Comparison of ENCODE assay signal across 1 cellular context in genomic region chr17:73278049-73278464, GRCh38.
TF ChIP-seq lines count a peak whose summit lies in the region.

No MANE protein-coding gene starts in this region.

TF ChIP-seq in HepG2, 621 proteins besides CTCF, POLR2A, EP300 and RAD21 (continued from another document and continues in another):
- TF ChIP-seq GMEB2 (CRISPR knock-in tag; IDR thresholded peaks at IDR 0.05; ENCODE audit: low read depth) (no peak), SKI (IDR thresholded peaks at IDR 0.05; ENCODE audit: partially characterized antibody) (peak; percentile 80), ZNF292 (CRISPR knock-in tag; IDR thresholded peaks at IDR 0.05; ENCODE audit: borderline replicate concordance, low read depth) (peak; percentile 63; the same call in 1 of the 2 replicates), NR2F2 (IDR thresholded peaks at IDR 0.05; ENCODE audit: borderline replicate concordance, low read depth) (peak; percentile 48; the same call in 1 of the 2 replicates), ELF1 (CRISPR knock-in tag; IDR thresholded peaks at IDR 0.05) (no peak), ATF5 (CRISPR knock-in tag; IDR thresholded peaks at IDR 0.05; ENCODE audit: low read depth) (no peak), FOXJ3 (CRISPR knock-in tag; IDR thresholded peaks at IDR 0.05; ENCODE audit: borderline replicate concordance) (peak; percentile 83; the same call in 1 of the 2 replicates), NRL (CRISPR knock-in tag; IDR thresholded peaks at IDR 0.05; ENCODE audit: borderline replicate concordance) (no peak), ZNF768 (CRISPR knock-in tag; IDR thresholded peaks at IDR 0.05) (no peak), KAT7 (CRISPR knock-in tag; IDR thresholded peaks at IDR 0.05; ENCODE audit: borderline replicate concordance) (no peak; the same call in 1 of the 2 replicates), TOPORS (CRISPR knock-in tag; IDR thresholded peaks at IDR 0.05) (no peak), MAX (IDR thresholded peaks at IDR 0.05) (peak; percentile 54), SPEN (CRISPR knock-in tag; IDR thresholded peaks at IDR 0.05; ENCODE audit: low read depth) (peak; percentile 53; the same call in 1 of the 2 replicates), ZNF512 (CRISPR knock-in tag; IDR thresholded peaks at IDR 0.05) (no peak), ZKSCAN1 (IDR thresholded peaks at IDR 0.05; ENCODE audit: low read length) (peak; percentile 75), ZNF652 (CRISPR knock-in tag; IDR thresholded peaks at IDR 0.05; ENCODE audit: borderline replicate concordance, low read depth) (no peak), GPN1 (CRISPR knock-in tag; IDR thresholded peaks at IDR 0.05; ENCODE audit: borderline replicate concordance) (no peak), ETV6 (CRISPR knock-in tag; conservative IDR thresholded peaks at IDR 0.05) (no peak), ZNF792 (CRISPR knock-in tag; IDR thresholded peaks at IDR 0.05) (no peak; the same call in 1 of the 2 replicates), ZNF7 (CRISPR knock-in tag; IDR thresholded peaks at IDR 0.05) (no peak), ESRRA (CRISPR knock-in tag; IDR thresholded peaks at IDR 0.05; ENCODE audit: low read depth) (no peak), EZH2 (conservative IDR thresholded peaks at IDR 0.05; ENCODE audit: low read depth, low read length) (no peak), CCDC6 (CRISPR knock-in tag; IDR thresholded peaks at IDR 0.05) (no peak), SOX13 (IDR thresholded peaks at IDR 0.05) (peak; percentile 88), SOX13 (CRISPR knock-in tag; conservative IDR thresholded peaks at IDR 0.05 in 1 of 2, IDR thresholded peaks at IDR 0.05 in 1 of 2) (peak in 1 of 2 experiments; percentile 97; a peak in 2 of 4 replicates), HNRNPK (IDR thresholded peaks at IDR 0.05; ENCODE audit: low read depth, low read length, poor library complexity, severe bottlenecking) (no peak), ZFP36L1 (CRISPR knock-in tag; IDR thresholded peaks at IDR 0.05) (peak; percentile 69; the same call in 1 of the 2 replicates), ZBTB3 (CRISPR knock-in tag; IDR thresholded peaks at IDR 0.05; ENCODE audit: borderline replicate concordance, low read depth) (no peak), NR3C1 (CRISPR knock-in tag; IDR thresholded peaks at IDR 0.05) (no peak), MBNL3 (CRISPR knock-in tag; conservative IDR thresholded peaks at IDR 0.05) (no peak), AKNA (CRISPR knock-in tag; IDR thresholded peaks at IDR 0.05; ENCODE audit: borderline replicate concordance) (no peak), NR2F1 (CRISPR knock-in tag; IDR thresholded peaks at IDR 0.05) (no peak), ZNF552 (CRISPR knock-in tag; IDR thresholded peaks at IDR 0.05; ENCODE audit: borderline replicate concordance) (no peak), XBP1 (CRISPR knock-in tag; IDR thresholded peaks at IDR 0.05) (no peak), HMGXB4 (CRISPR knock-in tag; IDR thresholded peaks at IDR 0.05; ENCODE audit: borderline replicate concordance in 1 of 2, low read depth in 1 of 2) (0 out of 4 replicates have a peak, but pooled peaks of 1 of the 2 experiments have one; percentile 36), EED (CRISPR knock-in tag; IDR thresholded peaks at IDR 0.05) (no peak), SAFB2 (CRISPR knock-in tag; IDR thresholded peaks at IDR 0.05; ENCODE audit: borderline replicate concordance, low read depth) (no peak), REXO4 (CRISPR knock-in tag; IDR thresholded peaks at IDR 0.05; ENCODE audit: borderline replicate concordance) (no peak), ZBTB26 (CRISPR knock-in tag; IDR thresholded peaks at IDR 0.05; ENCODE audit: borderline replicate concordance) (no peak), ELF4 (CRISPR knock-in tag; IDR thresholded peaks at IDR 0.05; ENCODE audit: borderline replicate concordance) (0 out of 2 replicates have a peak, but pooled peaks have one; percentile 37), ZNF567 (CRISPR knock-in tag; IDR thresholded peaks at IDR 0.05; ENCODE audit: borderline replicate concordance) (no peak), ZFP41 (CRISPR knock-in tag; IDR thresholded peaks at IDR 0.05; ENCODE audit: borderline replicate concordance) (no peak), ZNF335 (CRISPR knock-in tag; IDR thresholded peaks at IDR 0.05) (no peak)
- TF ChIP-seq, protein P1, sequence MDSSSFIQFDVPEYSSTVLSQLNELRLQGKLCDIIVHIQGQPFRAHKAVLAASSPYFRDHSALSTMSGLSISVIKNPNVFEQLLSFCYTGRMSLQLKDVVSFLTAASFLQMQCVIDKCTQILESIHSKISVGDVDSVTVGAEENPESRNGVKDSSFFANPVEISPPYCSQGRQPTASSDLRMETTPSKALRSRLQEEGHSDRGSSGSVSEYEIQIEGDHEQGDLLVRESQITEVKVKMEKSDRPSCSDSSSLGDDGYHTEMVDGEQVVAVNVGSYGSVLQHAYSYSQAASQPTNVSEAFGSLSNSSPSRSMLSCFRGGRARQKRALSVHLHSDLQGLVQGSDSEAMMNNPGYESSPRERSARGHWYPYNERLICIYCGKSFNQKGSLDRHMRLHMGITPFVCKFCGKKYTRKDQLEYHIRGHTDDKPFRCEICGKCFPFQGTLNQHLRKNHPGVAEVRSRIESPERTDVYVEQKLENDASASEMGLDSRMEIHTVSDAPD (CRISPR knock-in tag; IDR thresholded peaks at IDR 0.05): no peak; the same call in 1 of the 2 replicates
- TF ChIP-seq, protein P2, sequence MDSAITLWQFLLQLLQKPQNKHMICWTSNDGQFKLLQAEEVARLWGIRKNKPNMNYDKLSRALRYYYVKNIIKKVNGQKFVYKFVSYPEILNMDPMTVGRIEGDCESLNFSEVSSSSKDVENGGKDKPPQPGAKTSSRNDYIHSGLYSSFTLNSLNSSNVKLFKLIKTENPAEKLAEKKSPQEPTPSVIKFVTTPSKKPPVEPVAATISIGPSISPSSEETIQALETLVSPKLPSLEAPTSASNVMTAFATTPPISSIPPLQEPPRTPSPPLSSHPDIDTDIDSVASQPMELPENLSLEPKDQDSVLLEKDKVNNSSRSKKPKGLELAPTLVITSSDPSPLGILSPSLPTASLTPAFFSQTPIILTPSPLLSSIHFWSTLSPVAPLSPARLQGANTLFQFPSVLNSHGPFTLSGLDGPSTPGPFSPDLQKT (CRISPR knock-in tag; IDR thresholded peaks at IDR 0.05; ENCODE audit: borderline replicate concordance): no peak
- TF ChIP-seq, protein P3, sequence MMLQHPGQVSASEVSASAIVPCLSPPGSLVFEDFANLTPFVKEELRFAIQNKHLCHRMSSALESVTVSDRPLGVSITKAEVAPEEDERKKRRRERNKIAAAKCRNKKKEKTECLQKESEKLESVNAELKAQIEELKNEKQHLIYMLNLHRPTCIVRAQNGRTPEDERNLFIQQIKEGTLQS (CRISPR knock-in tag; IDR thresholded peaks at IDR 0.05): no peak
- TF ChIP-seq, protein P4, sequence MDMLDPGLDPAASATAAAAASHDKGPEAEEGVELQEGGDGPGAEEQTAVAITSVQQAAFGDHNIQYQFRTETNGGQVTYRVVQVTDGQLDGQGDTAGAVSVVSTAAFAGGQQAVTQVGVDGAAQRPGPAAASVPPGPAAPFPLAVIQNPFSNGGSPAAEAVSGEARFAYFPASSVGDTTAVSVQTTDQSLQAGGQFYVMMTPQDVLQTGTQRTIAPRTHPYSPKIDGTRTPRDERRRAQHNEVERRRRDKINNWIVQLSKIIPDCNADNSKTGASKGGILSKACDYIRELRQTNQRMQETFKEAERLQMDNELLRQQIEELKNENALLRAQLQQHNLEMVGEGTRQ (IDR thresholded peaks at IDR 0.05; ENCODE audit: low read depth, low read length): no peak
- TF ChIP-seq, protein P4 (CRISPR knock-in tag; IDR thresholded peaks at IDR 0.05; ENCODE audit: borderline replicate concordance): no peak
- TF ChIP-seq, protein P5, sequence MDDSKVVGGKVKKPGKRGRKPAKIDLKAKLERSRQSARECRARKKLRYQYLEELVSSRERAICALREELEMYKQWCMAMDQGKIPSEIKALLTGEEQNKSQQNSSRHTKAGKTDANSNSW (CRISPR knock-in tag; IDR thresholded peaks at IDR 0.05; ENCODE audit: borderline replicate concordance): no peak
